16 cellular contexts compared by ENCODE assay signal in the genomic region with DNA sequence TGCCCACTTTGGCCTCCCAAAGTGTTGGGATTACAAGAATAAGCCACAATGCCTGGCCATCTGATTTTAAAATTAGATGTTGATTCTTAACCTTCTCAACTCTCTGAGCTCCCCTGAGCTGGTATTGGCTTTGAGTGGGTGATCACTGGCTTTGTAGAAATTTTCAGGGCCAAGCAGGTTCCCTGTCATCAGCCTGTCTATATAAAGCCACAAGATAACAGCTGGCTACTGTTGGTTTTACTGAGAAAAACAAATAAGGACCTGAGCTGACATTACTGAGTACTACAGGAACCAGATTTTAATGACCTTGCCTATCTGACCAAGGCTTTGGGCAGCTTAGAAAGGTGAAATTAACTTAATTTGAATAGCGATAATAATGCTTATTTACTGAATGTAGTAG.
DNase-seq lines count a peak whose midpoint lies in the region; ATAC-seq, FAIRE-seq and TF ChIP-seq lines count a peak whose summit lies in the region.
"Had no signal": no experiment of that assay in that cellular context is flagged by ENCODE, and none has a peak within 500 bp of the region (broad histone marks: within the 10 kb centered on the region; RNA-seq: fewer than 3 reads in every experiment).

No MANE protein-coding gene starts in this region.

- DNase-seq in NCI-H510A treated with DMSO at 0.1 percent for 48 hours (lab: John Stamatoyannopoulos, UW), result peak; percentile 4
- DNase-seq in NCI-H510A (lab: John Stamatoyannopoulos, UW), result no peak
- DNase-seq in DMS53 (lab: John Stamatoyannopoulos, UW), result peak; percentile 54
- DNase-seq in NCI-H82 (lab: John Stamatoyannopoulos, UW), result peak; percentile 44
- DNase-seq in pancreas, result no peak
- DNase-seq in GM10266 (ENCODE audit: extremely low spot score), result no peak
- no peak for DNase-seq in AG20443 (ENCODE audit: low spot score)
- DNase-seq: CD4-positive, alpha-beta memory T cell; GM23248 had no signal

- ATAC-seq in pancreas, result peak in 3 of 4 donors; percentile 30 to 78 (median 70)
- ATAC-seq: A549 had no signal

- no peaks in the 10 kb centered on the region for H3K4me1 ChIP-seq in pancreas
- H3K4me1 ChIP-seq: A549, BLaER1, HAP-1 had no signal

- no peaks in the 10 kb centered on the region for H3K36me3 ChIP-seq in pancreas
- H3K36me3 ChIP-seq: BLaER1, HAP-1 had no signal

- FAIRE-seq in pancreas (lab: Jason Lieb, UNC), result no peak
- FAIRE-seq: A549, G401.6, GM12892, GM18507 had no signal

- 40 to 43% methylated on average over 1 of the region's 1 CpG for WGBS in pancreas, 2 donors

- H3K9me3 ChIP-seq in pancreas, result no peaks in the 10 kb centered on the region
- H3K9me3 ChIP-seq: HAP-1 had no signal

- intact Hi-C loops in pancreas (cut with DNase I), result no loop called here

- no peak overlapping the region for H3K27ac ChIP-seq in pancreas
- H3K27ac ChIP-seq: 22Rv1, A549, BLaER1, GM23248 had no signal

- no peak overlapping the region for H3K4me3 ChIP-seq in pancreas
- H3K4me3 ChIP-seq: A549, BLaER1, GM23248, HAP-1 had no signal

- H3K27me3 ChIP-seq in pancreas, result no peaks in the 10 kb centered on the region
- H3K27me3 ChIP-seq: BLaER1 had no signal

- no peak for TF ChIP-seq CTCF in pancreas (IDR thresholded peaks at IDR 0.05)
- no peak for TF ChIP-seq CTCF in GM10266 (IDR thresholded peaks at IDR 0.05; ENCODE audit: control insufficient read depth, insufficient read depth, low read depth, missing control alignments)

Comparison
In these comparisons a context has a peak if more than half of its experiments do, and no peak if none do; other contexts are left out.
1. DNase-seq: peak in NCI-H510A treated with DMSO at 0.1 percent for 48 hours (single experiment), DMS53 (single experiment) and NCI-H82 (single experiment); none in NCI-H510A (single experiment), pancreas (0 of 6), GM10266 (single experiment) and AG20443 (single experiment).